In the genomic region with DNA sequence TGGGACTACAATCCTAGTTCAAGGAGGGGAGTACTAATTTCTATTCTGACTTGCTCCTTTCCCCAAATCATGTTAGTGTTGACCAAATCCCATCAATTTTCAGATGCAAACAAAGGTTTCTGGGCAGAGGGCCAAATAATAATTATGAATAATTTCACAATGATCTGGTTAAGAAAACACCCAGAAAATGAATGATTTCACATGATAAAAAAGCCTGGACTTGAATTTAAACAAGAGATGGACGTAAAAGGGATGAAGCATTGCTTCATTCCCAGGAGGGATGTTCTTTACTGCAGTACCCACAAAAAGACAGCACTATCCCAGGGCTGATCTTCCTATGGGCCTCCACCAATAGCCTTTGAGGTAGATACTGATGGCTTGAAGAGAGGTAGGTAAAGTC, we compare ENCODE assay signal across 1 cellular context.
TF ChIP-seq lines count a peak whose summit lies in the region.

No MANE protein-coding gene starts in this region.

TF ChIP-seq in endothelial cell of umbilical vein, 7 proteins besides CTCF, POLR2A, EP300 and RAD21 (continued from another document):
- TF ChIP-seq, protein P1, sequence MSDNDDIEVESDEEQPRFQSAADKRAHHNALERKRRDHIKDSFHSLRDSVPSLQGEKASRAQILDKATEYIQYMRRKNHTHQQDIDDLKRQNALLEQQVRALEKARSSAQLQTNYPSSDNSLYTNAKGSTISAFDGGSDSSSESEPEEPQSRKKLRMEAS (IDR thresholded peaks at IDR 0.05; ENCODE audit: insufficient read depth, insufficient read length): no peak
- TF ChIP-seq FOS (IDR thresholded peaks at IDR 0.05; ENCODE audit: borderline replicate concordance, insufficient read depth, low read length): no peak
- TF ChIP-seq EZH2 (IDR thresholded peaks at IDR 0.05; ENCODE audit: borderline replicate concordance, low read depth, low read length, severe bottlenecking): no peak
